Comparison of ENCODE assay signal across 30 cellular contexts in the genomic region with DNA sequence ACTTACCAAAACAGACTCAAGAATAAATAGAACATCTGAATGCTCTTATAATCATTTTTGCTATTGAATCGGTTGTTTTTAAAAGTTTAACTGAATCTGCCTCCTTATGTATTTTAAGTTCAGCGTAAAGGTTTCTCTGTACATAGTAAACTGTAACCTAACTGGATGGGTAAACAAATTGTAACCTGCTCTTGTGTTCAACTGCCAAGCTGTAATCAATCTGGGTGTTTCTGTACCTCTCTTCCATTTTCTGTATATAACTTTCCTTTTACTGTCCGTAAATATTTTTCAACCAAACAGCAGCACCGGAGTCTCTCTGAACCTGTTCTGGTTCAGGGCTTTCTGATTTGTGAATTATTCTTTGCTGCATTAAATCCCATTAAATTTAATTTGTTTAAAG. TPM values are rescaled to one million over a fixed set of nuclear protein-coding genes. Genes with fewer than 3 reads are reported as not detected.
"Had no signal": no experiment of that assay in that cellular context is flagged by ENCODE, and none has a peak within 500 bp of the region (broad histone marks: within the 10 kb centered on the region; RNA-seq: fewer than 3 reads in every experiment).

No MANE protein-coding gene starts in this region.

- H3K27ac Mint-ChIP-seq: activated CD4-positive, alpha-beta memory T cell treated with anti-CD3 and anti-CD28 coated beads, Interleukin-2, amount 10 ng/mL, durations not matched to agents 7 days and 5 days; activated CD8-positive, alpha-beta memory T cell treated with anti-CD3 and anti-CD28 coated beads, Interleukin-2, amount 10 ng/mL, durations not matched to agents 7 days and 5 days; activated naive CD4-positive, alpha-beta T cell treated with anti-CD3 and anti-CD28 coated beads, Interleukin-2, amount 10 ng/mL, durations not matched to agents 7 days and 5 days; activated naive CD8-positive, alpha-beta T cell; activated naive CD8-positive, alpha-beta T cell treated with anti-CD3 and anti-CD28 coated beads, Interleukin-2, amount 50 U/mL, for 24 hours; brain had no signal

- H3K27ac ChIP-seq: SJCRH30, SK-N-MC, WERI-Rb-1 had no signal

- H3K36me3 ChIP-seq: SJCRH30, WERI-Rb-1 had no signal

- H3K27me3 Mint-ChIP-seq: activated CD8-positive, alpha-beta memory T cell treated with anti-CD3 and anti-CD28 coated beads, Interleukin-2, amount 10 ng/mL, durations not matched to agents 7 days and 5 days; activated naive CD8-positive, alpha-beta T cell; activated naive CD8-positive, alpha-beta T cell treated with anti-CD3 and anti-CD28 coated beads, Interleukin-2, amount 50 U/mL, for 24 hours had no signal

- ATAC-seq: activated CD8-positive, alpha-beta memory T cell treated with anti-CD3 and anti-CD28 coated beads, Interleukin-2, amount 10 ng/mL, durations not matched to agents 7 days and 5 days; activated naive CD8-positive, alpha-beta T cell treated with anti-CD3 and anti-CD28 coated beads, Interleukin-2, amount 50 U/mL, for 24 hours; Panc1 had no signal

- H3K4me1 Mint-ChIP-seq: activated naive CD4-positive, alpha-beta T cell treated with anti-CD3 and anti-CD28 coated beads, Interleukin-2, amount 10 ng/mL, durations not matched to agents 7 days and 5 days had no signal

- H3K4me3 ChIP-seq: SJCRH30, SK-N-MC had no signal

- H3K27me3 ChIP-seq: SJCRH30 had no signal

- H3K36me3 Mint-ChIP-seq: brain had no signal

- FAIRE-seq: bronchial epithelial cell had no signal

- DNase-seq: activated CD4-positive, alpha-beta memory T cell treated with anti-CD3 and anti-CD28 coated beads, Interleukin-2, amount 10 ng/mL, durations not matched to agents 7 days and 5 days; activated CD4-positive, alpha-beta T cell treated with anti-CD3 and anti-CD28 coated beads for 1 hour; activated CD4-positive, alpha-beta T cell treated with anti-CD3 and anti-CD28 coated beads for 48 hours; activated CD4-positive, CD25-positive, alpha-beta regulatory T cell; activated CD8-positive, alpha-beta memory T cell treated with anti-CD3 and anti-CD28 coated beads for 24 hours; activated CD8-positive, alpha-beta memory T cell treated with anti-CD3 and anti-CD28 coated beads, Interleukin-2, amount 10 ng/mL, durations not matched to agents 7 days and 5 days; activated CD8-positive, alpha-beta memory T cell treated with anti-CD3 and anti-CD28 coated beads, Interleukin-2, amount 50 U/mL, for 48 hours; activated effector memory CD4-positive, alpha-beta T cell treated with Interleukin-2 at 50 U/mL for 16 hours; activated naive CD4-positive, alpha-beta T cell treated with anti-CD3 and anti-CD28 coated beads, Interleukin-2, amount 10 ng/mL, durations not matched to agents 7 days and 5 days; activated naive CD8-positive, alpha-beta T cell treated with anti-CD3 and anti-CD28 coated beads, Interleukin-2, amount 50 U/mL, for 24 hours; activated T-cell treated with anti-CD3 and anti-CD28 coated beads, Interleukin-2, amount 50 U/mL, for 48 hours; anterior cingulate cortex; caudate nucleus; cerebellar nuclear complex; NCI-H1105; NCI-H1417 treated with DMSO at 0.1 percent for 48 hours; NCI-H187 treated with DMSO at 0.1 percent for 48 hours; NCI-H2081; NCI-H2171 treated with DMSO at 0.1 percent for 48 hours; NCI-H2227 treated with DMSO at 0.1 percent for 48 hours; NCI-H446; SHP77; SJCRH30; T1000; WERI-Rb-1 had no signal

- H3K4me3 Mint-ChIP-seq: activated CD4-positive, alpha-beta memory T cell treated with anti-CD3 and anti-CD28 coated beads, Interleukin-2, amount 10 ng/mL, durations not matched to agents 7 days and 5 days; activated CD8-positive, alpha-beta memory T cell treated with anti-CD3 and anti-CD28 coated beads, Interleukin-2, amount 10 ng/mL, durations not matched to agents 7 days and 5 days; activated naive CD4-positive, alpha-beta T cell treated with anti-CD3 and anti-CD28 coated beads, Interleukin-2, amount 10 ng/mL, durations not matched to agents 7 days and 5 days; activated naive CD8-positive, alpha-beta T cell; activated naive CD8-positive, alpha-beta T cell treated with anti-CD3 and anti-CD28 coated beads, Interleukin-2, amount 50 U/mL, for 24 hours; brain had no signal

RNA-seq across cellular contexts. Expression of a gene that starts 27.6 kb away (rescaled TPM):
- total RNA-seq: activated CD4-positive, alpha-beta memory T cell treated with anti-CD3 and anti-CD28 coated beads, Interleukin-2, amount 10 ng/mL, durations not matched to agents 7 days and 5 days had no signal
